8 cellular contexts compared by ENCODE assay signal in genomic region chr1:36223996-36224536, GRCh38. TPM values are rescaled to one million over a fixed set of nuclear protein-coding genes. Genes with fewer than 3 reads are reported as not detected.
DNase-seq lines count a peak whose midpoint lies in the region; ATAC-seq, FAIRE-seq and TF ChIP-seq lines count a peak whose summit lies in the region.

TSS of gene THRAP3 (plus strand) at chr1:36224443. CDS start at chr1:36282564, 58,121 bp downstream.

- peak; percentile 95 for TF ChIP-seq POLR2A in IMR-90 (IDR thresholded peaks at IDR 0.05; ENCODE audit: low read depth, low read length)
- TF ChIP-seq POLR2A in endothelial cell of umbilical vein (IDR thresholded peaks at IDR 0.05; ENCODE audit: low read depth, low read length): peak; percentile 93

- TF ChIP-seq CTCF in IMR-90 (conservative IDR thresholded peaks at IDR 0.05; ENCODE audit: low read depth, low read length) (no peak), endothelial cell of umbilical vein (IDR thresholded peaks at IDR 0.05; ENCODE audit: extremely low read depth in 1 of 2, insufficient read depth in 1 of 2, low read depth in 1 of 2, low read length in 2 of 2) (no peak)

- peak within 1 kb of the TSS; percentile 90 for H4K5ac ChIP-seq in IMR-90 (ENCODE audit: low read depth, low read length)

- H4K8ac ChIP-seq in IMR-90 (ENCODE audit: low read depth in 2 of 2, low read length in 2 of 2): peak within 1 kb of the TSS; percentile 66 to 93

- H3K4me2 ChIP-seq in IMR-90 (ENCODE audit: low read depth, low read length): peak within 1 kb of the TSS; percentile 98
- peak within 1 kb of the TSS; percentile 99 for H3K4me2 ChIP-seq in endothelial cell of umbilical vein (ENCODE audit: insufficient read depth, low read length)

- H3K9me3 ChIP-seq in IMR-90 (ENCODE audit: control insufficient read depth, insufficient read depth, low read length): no peaks in the 10 kb centered on the region
- no peaks in the 10 kb centered on the region for H3K9me3 ChIP-seq in endothelial cell of umbilical vein (replicated peaks; ENCODE audit: control insufficient read depth, insufficient read depth, low read length)

- dilution Hi-C loops in IMR-90 (cut with HindIII; ENCODE audit: low sequenced_read_pairs, unreplicated experiment) (no loop called here), endothelial cell of umbilical vein (cut with MboI; ENCODE audit: extremely low pct_ligation_motif_present, low sequenced_read_pairs) (no loop called here)

- H2AFZ ChIP-seq in IMR-90 (replicated peaks; ENCODE audit: low read length, poor library complexity) (peak within 1 kb of the TSS; percentile 91), endothelial cell of umbilical vein (ENCODE audit: low read depth, low read length) (peak within 1 kb of the TSS; percentile 78)

- H2AK5ac ChIP-seq in IMR-90 (ENCODE audit: low read depth, low read length): peak within 1 kb of the TSS; percentile 86

- H3K9me1 ChIP-seq in IMR-90 (ENCODE audit: insufficient read depth, low read length): peaks cover 8% of the 10 kb centered on the region; the same call in 1 of the 2 replicates
- no peaks in the 10 kb centered on the region for H3K9me1 ChIP-seq in endothelial cell of umbilical vein (replicated peaks; ENCODE audit: control insufficient read depth, extremely low read depth, insufficient read depth, low read length)

- H2BK15ac ChIP-seq in IMR-90 (ENCODE audit: low read depth, low read length): peak within 1 kb of the TSS; percentile 53; the same call in 2 of the 3 replicates

- DNase-seq in DMS 273 (lab: John Stamatoyannopoulos, UW; ENCODE audit: unreplicated experiment) (peak; percentile 100), IMR-90 (peak; percentile 99), OCI-M1 (lab: John Stamatoyannopoulos, UW) (peak; percentile 100), activated T-cell treated with anti-CD3 and anti-CD28 coated beads for 24 hours (ENCODE audit: low read depth) (peak; percentile 99), endothelial cell of umbilical vein (ENCODE audit: low read depth, low spot score) (peak; percentile 100), middle frontal gyrus (ENCODE audit: extremely low spot score, low spot score) (peak; percentile 100)
- peak; percentile 99 for DNase-seq in stimulated activated CD8-positive, alpha-beta memory T cell treated with anti-CD3 and anti-CD28 coated beads, Interleukin-2, amount 100 ng/mL, for 48 hours (ENCODE audit: low read depth in 2 of 2)

- peak within 1 kb of the TSS; percentile 72 for H3K4me3 ChIP-seq in IMR-90 (ENCODE audit: insufficient read depth, low read depth, low read length)
- peak within 1 kb of the TSS; percentile 74 to 99 (median 78) for H3K4me3 ChIP-seq in endothelial cell of umbilical vein (replicated peaks in 1 of 3; ENCODE audit: insufficient read depth in 1 of 3, low read depth in 1 of 3, low read length in 3 of 3)

- H3K36me3 ChIP-seq in IMR-90 (ENCODE audit: control insufficient read depth, insufficient read depth, low read length): peaks cover 2% of the 10 kb centered on the region; the same call in 1 of the 2 replicates
- peaks cover 2 to 3% of the 10 kb centered on the region in 2 experiments for H3K36me3 ChIP-seq in endothelial cell of umbilical vein (ENCODE audit: control insufficient read depth in 2 of 2, extremely low read depth in 1 of 2, insufficient read depth in 2 of 2, low read length in 2 of 2)

- H3K4me1 ChIP-seq in IMR-90 (ENCODE audit: control insufficient read depth, insufficient read depth, low read length): peaks cover 3% of the 10 kb centered on the region
- H3K4me1 ChIP-seq in endothelial cell of umbilical vein (ENCODE audit: control insufficient read depth, extremely low read depth, insufficient read depth, low read length): peaks cover 17% of the 10 kb centered on the region

- H3K27me3 ChIP-seq in IMR-90 (ENCODE audit: control insufficient read depth, insufficient read depth, low read length) (no peaks in the 10 kb centered on the region), endothelial cell of umbilical vein (ENCODE audit: control insufficient read depth in 2 of 2, insufficient read depth in 2 of 2, low read length in 2 of 2) (no peaks in the 10 kb centered on the region)

- CTCF ChIA-PET in IMR-90 (lab: Yijun Ruan, JAX) (interaction anchor here (0.7 to 1.7 kb wide), 7 partner anchors 12 to 75 kb away, joined by 3 to 5 read pairs (median 4); partner anchors contain the start of gene TRAPPC3), endothelial cell of umbilical vein (lab: Charles Lee) (interaction anchor here (0.6 to 2.9 kb wide), 15 partner anchors 10 to 227 kb away, joined by 3 to 17 read pairs (median 4); partner anchors contain the start of gene TRAPPC3)

- H3K27ac ChIP-seq in IMR-90 (ENCODE audit: insufficient read depth, low read length) (peak within 1 kb of the TSS; percentile 94), endothelial cell of umbilical vein (ENCODE audit: insufficient read depth, low read depth, low read length) (peak within 1 kb of the TSS; percentile 89)

- POLR2A ChIA-PET in IMR-90 (lab: Charles Lee; ENCODE audit: unreplicated experiment) (interaction anchor here (0.5 to 0.6 kb wide), 4 partner anchors 10 to 61 kb away, joined by 3 to 14 read pairs (median 6); no protein-coding TSS in a partner anchor), endothelial cell of umbilical vein (lab: Charles Lee) (interaction anchor here (0.5 to 1.7 kb wide), 9 partner anchors 12 to 83 kb away, joined by 3 to 13 read pairs (median 3); partner anchors contain the start of gene MAP7D1)

- H3K23ac ChIP-seq in IMR-90 (ENCODE audit: low read depth, low read length): peak within 1 kb of the TSS; percentile 93

- intact Hi-C loops in IMR-90 (cut with micrococcal nuclease) (loop anchor here (2.0 kb wide), 2 partner anchors 61 to 75 kb away; partner anchors contain the start of gene TRAPPC3), endothelial cell of umbilical vein (cut with micrococcal nuclease) (loop anchor here (1.0 to 5.0 kb wide), 4 partner anchors 36 to 1032 kb away; partner anchors contain the start of genes SFPQ and TRAPPC3)

- peaks cover 0 to 15% of the 10 kb centered on the region in 2 experiments; a peak in 1 of 4 replicates for H3K79me1 ChIP-seq in IMR-90 (ENCODE audit: low read depth in 1 of 2, low read length in 2 of 2)

- BruUV-seq in IMR-90 (replicated peaks; lab: Mats Ljungman, UMichigan): no TSS peak
- no TSS peak for BruUV-seq in endothelial cell of umbilical vein (replicated peaks; lab: Mats Ljungman, UMichigan)

- peak within 1 kb of the TSS; percentile 95 for H2AK9ac ChIP-seq in IMR-90 (replicated peaks; ENCODE audit: low read depth, low read length, poor library complexity)

- H4K91ac ChIP-seq in IMR-90 (ENCODE audit: insufficient read depth, low read depth, low read length): peak within 1 kb of the TSS; percentile 97

- H4K20me1 ChIP-seq in IMR-90 (ENCODE audit: insufficient read depth, low read length): peaks cover 49% of the 10 kb centered on the region
- peaks cover 7% of the 10 kb centered on the region for H4K20me1 ChIP-seq in endothelial cell of umbilical vein (replicated peaks; ENCODE audit: control insufficient read depth, extremely low read depth, insufficient read depth, low read length)

- H3K79me2 ChIP-seq in endothelial cell of umbilical vein (ENCODE audit: control insufficient read depth, insufficient read depth, low read length): peaks cover 48% of the 10 kb centered on the region

- peak within 1 kb of the TSS; percentile 98 for H3K14ac ChIP-seq in IMR-90 (replicated peaks; ENCODE audit: low read depth, low read length)

- FAIRE-seq in endothelial cell of umbilical vein (lab: Jason Lieb, UNC): peak; percentile 97

- peak within 1 kb of the TSS; percentile 94 for H2BK5ac ChIP-seq in IMR-90 (ENCODE audit: low read depth, low read length, poor library complexity, severe bottlenecking)

- in situ Hi-C loops in IMR-90 (cut with MboI; ENCODE audit: low sequenced_read_pairs): no loop called here

- H3K4ac ChIP-seq in IMR-90 (ENCODE audit: low read depth, low read length): peak within 1 kb of the TSS; percentile 94

- peak within 1 kb of the TSS; percentile 68; the same call in 1 of the 2 replicates for H2BK20ac ChIP-seq in IMR-90 (ENCODE audit: low read depth, low read length)

- H2BK120ac ChIP-seq in IMR-90 (ENCODE audit: low read depth, low read length): peak within 1 kb of the TSS; percentile 78

- WGBS in IMR-90 (ENCODE audit: extremely low coverage in 2 of 2, insufficient read length in 1 of 2), 2 experiments: 0% methylated on average over 16 of the region's 45 CpGs; no CpG with 5 or more reads in 1 of the 2 experiments

- H3K56ac ChIP-seq in IMR-90 (ENCODE audit: extremely low read depth, insufficient read depth, low read length): peak within 1 kb of the TSS; percentile 97

- H3K18ac ChIP-seq in IMR-90 (ENCODE audit: low read depth, low read length): peak within 1 kb of the TSS; percentile 96

- peak within 1 kb of the TSS; percentile 97 for H3K9ac ChIP-seq in IMR-90 (ENCODE audit: low read depth, low read length)
- peak within 1 kb of the TSS; percentile 95 for H3K9ac ChIP-seq in endothelial cell of umbilical vein (replicated peaks; ENCODE audit: extremely low read depth, insufficient read depth, low read length)

- ATAC-seq in GM21528 (IDR thresholded peaks at IDR 0.05; ENCODE audit: low FRiP score, unreplicated experiment) (peak; percentile 92), IMR-90 (ENCODE audit: low read depth) (peak; percentile 96)

- 0 out of 2 replicates have a peak, but pooled peaks have one; percentile 17 for TF ChIP-seq RAD21 in IMR-90 (IDR thresholded peaks at IDR 0.05; ENCODE audit: low read length)

TF ChIP-seq in IMR-90, 13 proteins besides CTCF, POLR2A, EP300 and RAD21 (continues in another document):
- TF ChIP-seq MXI1 (IDR thresholded peaks at IDR 0.05; ENCODE audit: borderline replicate concordance, low read depth, low read length): no peak
- no peak for TF ChIP-seq RCOR1 (IDR thresholded peaks at IDR 0.05; ENCODE audit: insufficient replicate concordance, low read length)
- TF ChIP-seq MAFK (IDR thresholded peaks at IDR 0.05; ENCODE audit: low read depth, low read length): no peak

TF ChIP-seq in endothelial cell of umbilical vein, 7 proteins besides CTCF, POLR2A, EP300 and RAD21 (continues in another document):
- TF ChIP-seq EZH2 (IDR thresholded peaks at IDR 0.05; ENCODE audit: borderline replicate concordance, low read depth, low read length, severe bottlenecking) (no peak), GATA2 (IDR thresholded peaks at IDR 0.05; ENCODE audit: insufficient read depth, insufficient read length, low read depth, low read length) (no peak)

RNA-seq across cellular contexts. Expression of gene THRAP3, which starts in this region (rescaled TPM):
- total RNA-seq in IMR-90 (2012; rRNA removed) (66.5 and 73.9 TPM in 2 replicates), endothelial cell of umbilical vein (130 and 144 TPM in 2 replicates)
- polyA plus RNA-seq in IMR-90 (2012; rRNA removed) (48.9 and 60.6 TPM in 2 replicates), endothelial cell of umbilical vein (32.4 and 38.0 TPM in 2 replicates)
- 13.2 and 15.1 TPM in 2 replicates for polyA plus RNA-seq in IMR-90 (2012; cell fraction: cytosol; rRNA removed)
- polyA plus RNA-seq in IMR-90 (2012; cell fraction: nucleus; rRNA removed; ENCODE audit: low replicate concordance): 11.6 and 41.9 TPM in 2 replicates
- 51.6 and 54.0 TPM in 2 replicates for polyA plus RNA-seq in endothelial cell of umbilical vein (2011; cell fraction: cytosol; rRNA removed)
- 61.5 and 77.7 TPM in 2 replicates for polyA plus RNA-seq in endothelial cell of umbilical vein (2011; cell fraction: nucleus; rRNA removed)
- 56.8 and 76.2 TPM in 2 replicates for polyA plus RNA-seq in endothelial cell of umbilical vein (2012)
- polyA minus RNA-seq in endothelial cell of umbilical vein: 78.6 and 81.4 TPM in 2 replicates
- polyA minus RNA-seq in endothelial cell of umbilical vein (2011; cell fraction: cytosol; rRNA and poly(A)+ RNA removed): 57.8 TPM
- polyA minus RNA-seq in endothelial cell of umbilical vein (2011; cell fraction: nucleus; rRNA and poly(A)+ RNA removed): 49.0 and 74.2 TPM in 2 replicates

Comparison
In these comparisons a context has a peak if more than half of its experiments do, and no peak if none do; other contexts are left out.
1. Peak in every context shown above with its lines: DNase-seq, ATAC-seq, H3K4me3 ChIP-seq and H3K27ac ChIP-seq.